ENCODE assay signal across 24 cellular contexts in the genomic region with DNA sequence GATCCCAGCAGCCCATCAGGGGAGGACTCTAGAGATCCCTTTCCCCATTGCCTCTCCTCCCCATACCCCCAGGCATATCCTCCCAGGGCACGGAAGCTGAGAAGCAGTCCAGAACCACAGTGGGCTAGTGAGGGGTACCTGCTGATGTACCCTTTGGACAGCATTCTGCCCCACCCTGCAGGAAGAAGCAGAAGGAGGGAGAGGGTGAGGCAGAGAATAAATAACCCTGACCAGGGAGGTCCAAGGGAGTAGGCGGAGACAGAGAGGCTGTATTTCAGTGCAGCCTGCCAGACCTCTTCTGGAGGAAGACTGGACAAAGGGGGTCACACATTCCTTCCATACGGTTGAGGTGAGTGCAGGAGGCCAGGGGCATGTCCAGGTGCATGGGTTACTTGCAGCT. TPM values are rescaled to one million over a fixed set of nuclear protein-coding genes. Genes with fewer than 3 reads are reported as not detected.
"Had no signal": no experiment of that assay in that cellular context is flagged by ENCODE, and none has a peak within 500 bp of the region (broad histone marks: within the 10 kb centered on the region; RNA-seq: fewer than 3 reads in every experiment).

A gene with protein sequence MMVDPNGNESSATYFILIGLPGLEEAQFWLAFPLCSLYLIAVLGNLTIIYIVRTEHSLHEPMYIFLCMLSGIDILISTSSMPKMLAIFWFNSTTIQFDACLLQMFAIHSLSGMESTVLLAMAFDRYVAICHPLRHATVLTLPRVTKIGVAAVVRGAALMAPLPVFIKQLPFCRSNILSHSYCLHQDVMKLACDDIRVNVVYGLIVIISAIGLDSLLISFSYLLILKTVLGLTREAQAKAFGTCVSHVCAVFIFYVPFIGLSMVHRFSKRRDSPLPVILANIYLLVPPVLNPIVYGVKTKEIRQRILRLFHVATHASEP (plus strand): TSS at position 301 of the 400 bp plus-strand sequence. CDS start 8,545 bp downstream, outside the sequence.

- H3K4me1 ChIP-seq: breast epithelium, neural progenitor cell, parathyroid adenoma, right lobe of liver, spleen had no signal

- H3K9me3 ChIP-seq: breast epithelium, right lobe of liver, SK-N-SH, spleen, stomach had no signal

- H3K27ac ChIP-seq: breast epithelium, dorsolateral prefrontal cortex, neural progenitor cell, parathyroid adenoma, right lobe of liver, spleen had no signal

- H3K27me3 ChIP-seq: breast epithelium, neural progenitor cell, right lobe of liver had no signal

- H3K4me3 ChIP-seq: breast epithelium, lung, neural progenitor cell, right lobe of liver, spleen, stomach had no signal

- DNase-seq: activated CD4-positive, alpha-beta T cell treated with anti-CD3 and anti-CD28 coated beads, Interleukin-2, amount 50 U/mL, for 1 hour; activated CD8-positive, alpha-beta memory T cell treated with anti-CD3 and anti-CD28 coated beads for 24 hours; activated naive CD4-positive, alpha-beta T cell; aorta; dorsolateral prefrontal cortex; endodermal cell; erythroblast; hypothalamus; midbrain; right lobe of liver; SK-N-SH; spleen; stomach; T-cell; T-helper 9 cell had no signal

- ATAC-seq: activated CD4-positive, CD25-positive, alpha-beta regulatory T cell treated with anti-CD3 and anti-CD28 coated beads, Interleukin-2, amount 50 U/mL, for 24 hours; right lobe of liver; T-cell had no signal

- H3K36me3 ChIP-seq: breast epithelium, neural progenitor cell, right lobe of liver, spleen, stomach had no signal

RNA-seq across cellular contexts. Expression of the gene that starts here (rescaled TPM):
- total RNA-seq: activated T-helper 1 cell treated with anti-CD3 and anti-CD28 coated beads, Interleukin-12 subunit alpha, Interleukin-12 subunit beta, Interleukin-2, Interleukin-4 antibody, amounts not matched to agents 30 ng/mL and 10 ng/mL and 1 ng/mL, durations not matched to agents 14 hours and 24 hours and 36 hours; endodermal cell; glomerular endothelial cell; kidney epithelial cell; myocyte; right lobe of liver; spleen; T-cell had no signal
